Comparison of ENCODE assay signal across 2 cellular contexts in genomic region chr3:190108789-190109188, GRCh38.
TF ChIP-seq lines count a peak whose summit lies in the region.

No MANE protein-coding gene starts in this region.

TF ChIP-seq in GM23338, 12 proteins besides CTCF, POLR2A, EP300 and RAD21:
- TF ChIP-seq STAT1 (IDR thresholded peaks at IDR 0.05; ENCODE audit: unreplicated experiment) (no peak), ZNF331 (CRISPR knock-in tag; IDR thresholded peaks at IDR 0.05; ENCODE audit: low read depth) (no peak), POLR2AphosphoS5 (IDR thresholded peaks at IDR 0.05; ENCODE audit: low read depth) (no peak), ZNF462 (CRISPR knock-in tag; IDR thresholded peaks at IDR 0.05) (no peak), EZH2 (IDR thresholded peaks at IDR 0.05; ENCODE audit: low read depth, unreplicated experiment) (no peak), JUNB (IDR thresholded peaks at IDR 0.05; ENCODE audit: unreplicated experiment) (no peak), ETS1 (IDR thresholded peaks at IDR 0.05) (no peak), EZH2phosphoT487 (IDR thresholded peaks at IDR 0.05; ENCODE audit: unreplicated experiment) (no peak), CREB1 (CRISPR knock-in tag; IDR thresholded peaks at IDR 0.05; ENCODE audit: low read depth) (no peak), NANOG (IDR thresholded peaks at IDR 0.05; ENCODE audit: borderline replicate concordance) (no peak), REST (IDR thresholded peaks at IDR 0.05; ENCODE audit: unreplicated experiment) (no peak), ZNF114 (CRISPR knock-in tag; IDR thresholded peaks at IDR 0.05) (no peak)

TF ChIP-seq in GM12878, 131 proteins besides CTCF, POLR2A, EP300 and RAD21:
- no peak for TF ChIP-seq HDAC2 (IDR thresholded peaks at IDR 0.05)
- TF ChIP-seq ZBTB11 (CRISPR knock-in tag; IDR thresholded peaks at IDR 0.05) = no peak
- TF ChIP-seq EZH2 (IDR thresholded peaks at IDR 0.05; ENCODE audit: borderline replicate concordance, control insufficient read depth, low read depth, low read length) = no peak
- no peak for TF ChIP-seq HDAC6 (IDR thresholded peaks at IDR 0.05; ENCODE audit: unreplicated experiment)
- TF ChIP-seq TCF7 (IDR thresholded peaks at IDR 0.05; ENCODE audit: borderline replicate concordance) = no peak
- TF ChIP-seq CEBPB (IDR thresholded peaks at IDR 0.05; ENCODE audit: borderline replicate concordance in 1 of 2, low read depth in 2 of 2, low read length in 2 of 2) = no peak
- no peak for TF ChIP-seq NKRF (conservative IDR thresholded peaks at IDR 0.05)
- TF ChIP-seq MTA2 (IDR thresholded peaks at IDR 0.05; ENCODE audit: low read depth) = no peak
- TF ChIP-seq CBFB (IDR thresholded peaks at IDR 0.05; ENCODE audit: low read depth) = no peak
- no peak for TF ChIP-seq E2F4 (IDR thresholded peaks at IDR 0.05; ENCODE audit: low read depth, low read length)
- TF ChIP-seq SRF (IDR thresholded peaks at IDR 0.05; ENCODE audit: low read depth in 2 of 2, low read length in 2 of 2) = no peak
- no peak for TF ChIP-seq NR2C2 (IDR thresholded peaks at IDR 0.05; ENCODE audit: borderline replicate concordance, control insufficient read depth, insufficient read length, low read depth)
- TF ChIP-seq RBBP5 (conservative IDR thresholded peaks at IDR 0.05) = no peak
- no peak for TF ChIP-seq SMAD5 (IDR thresholded peaks at IDR 0.05; ENCODE audit: low read depth)
- no peak for TF ChIP-seq SUPT20H (IDR thresholded peaks at IDR 0.05; ENCODE audit: borderline replicate concordance, control insufficient read depth, low read depth, low read length)
- TF ChIP-seq FOXM1 (IDR thresholded peaks at IDR 0.05; ENCODE audit: low read depth, low read length) = no peak
- no peak for TF ChIP-seq NFXL1 (IDR thresholded peaks at IDR 0.05; ENCODE audit: borderline replicate concordance)
